Comparison of ENCODE assay signal across 8 cellular contexts in the genomic region with DNA sequence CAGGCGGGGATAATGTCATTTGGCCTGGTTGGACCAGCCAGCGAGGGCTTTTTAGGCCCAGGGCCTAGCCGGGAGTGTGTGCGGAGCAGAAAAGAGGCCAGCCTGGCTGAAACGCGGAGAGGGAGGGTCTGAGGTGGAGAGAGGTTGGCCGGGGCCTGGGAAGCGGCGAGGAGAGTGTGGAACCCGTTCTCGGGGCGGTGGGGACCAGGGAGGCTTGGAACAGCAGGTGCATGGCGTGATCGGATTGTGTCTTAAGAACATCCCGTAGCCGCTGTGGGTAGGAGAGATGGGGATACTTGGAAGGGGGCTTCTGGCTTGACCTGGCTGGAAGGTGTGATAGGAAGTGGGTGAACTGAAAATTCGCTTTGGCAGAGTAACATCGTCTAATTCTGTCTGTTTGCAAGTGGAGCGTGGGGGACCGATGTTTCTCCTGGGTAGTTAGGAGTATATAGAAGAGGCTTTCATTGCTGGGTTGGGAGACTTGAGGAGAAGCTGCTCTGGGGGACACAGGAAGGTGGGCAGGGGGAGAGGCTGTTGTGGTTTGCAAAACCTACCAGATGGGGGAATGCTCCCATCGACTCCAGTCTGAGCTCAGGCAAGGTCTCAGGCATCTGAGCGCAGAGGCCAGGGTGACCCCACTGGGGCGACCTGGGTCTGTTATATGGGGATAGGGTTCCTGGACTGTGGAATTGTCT. TPM values are rescaled to one million over a fixed set of nuclear protein-coding genes. Genes with fewer than 3 reads are reported as not detected.
DNase-seq lines count a peak whose midpoint lies in the region; ATAC-seq and TF ChIP-seq lines count a peak whose summit lies in the region.

No MANE protein-coding gene starts in this region.

- TF ChIP-seq CTCF in left ventricle myocardium inferior (IDR thresholded peaks at IDR 0.05; ENCODE audit: borderline replicate concordance): no peak

- peaks cover 26% of the 10 kb centered on the region for H3K4me1 ChIP-seq in left ventricle myocardium inferior

- H3K9ac ChIP-seq in SK-N-MC (ENCODE audit: insufficient read length): peak overlapping the region; percentile 82

- H3K4me1 Mint-ChIP-seq in activated CD4-positive, alpha-beta T cell treated with anti-CD3 and anti-CD28 coated beads for 36 hours: peaks cover 30% of the 10 kb centered on the region

- H3K36me3 Mint-ChIP-seq in activated CD4-positive, alpha-beta T cell treated with anti-CD3 and anti-CD28 coated beads for 36 hours (ENCODE audit: low read depth): peaks cover 8% of the 10 kb centered on the region

- no peaks in the 10 kb centered on the region for H3K27me3 Mint-ChIP-seq in activated CD4-positive, alpha-beta T cell treated with anti-CD3 and anti-CD28 coated beads for 36 hours

- H3K36me3 ChIP-seq in SK-N-MC (ENCODE audit: insufficient read depth, low read length) (no peaks in the 10 kb centered on the region), left ventricle myocardium inferior (no peaks in the 10 kb centered on the region)

- peak overlapping the region; percentile 83 for H3K4me3 Mint-ChIP-seq in activated CD4-positive, alpha-beta T cell treated with anti-CD3 and anti-CD28 coated beads for 36 hours

- no peak overlapping the region for H3K27ac ChIP-seq in SK-N-MC
- peak overlapping the region; percentile 82 for H3K27ac ChIP-seq in left ventricle myocardium inferior (replicated peaks)

- no peaks in the 10 kb centered on the region for H3K9me3 Mint-ChIP-seq in activated CD4-positive, alpha-beta T cell treated with anti-CD3 and anti-CD28 coated beads for 36 hours (ENCODE audit: low read depth)

- peak overlapping the region; percentile 94 for H3K27ac Mint-ChIP-seq in activated CD4-positive, alpha-beta T cell treated with anti-CD3 and anti-CD28 coated beads for 36 hours

- CTCF ChIA-PET in activated CD4-positive, alpha-beta T cell treated with anti-CD3 and anti-CD28 coated beads for 36 hours (lab: Charles Lee): interaction anchor here (0.5 to 1.5 kb wide), 6 partner anchors 16 to 371 kb away, joined by 3 to 6 read pairs (median 4); no protein-coding TSS in a partner anchor

- no peak for ATAC-seq in activated CD4-positive, alpha-beta T cell treated with anti-CD3 and anti-CD28 coated beads for 36 hours
- no peak for ATAC-seq in GM18519 (IDR thresholded peaks at IDR 0.05; ENCODE audit: low FRiP score, unreplicated experiment)

- POLR2A ChIA-PET in activated CD4-positive, alpha-beta T cell treated with anti-CD3 and anti-CD28 coated beads for 36 hours (lab: Charles Lee): interaction anchor here (0.6 to 1.6 kb wide), 4 partner anchors 9 to 266 kb away, joined by 3 to 6 read pairs (median 4); partner anchors contain the start of gene TIMM44

- intact Hi-C loops in activated CD4-positive, alpha-beta T cell treated with anti-CD3 and anti-CD28 coated beads for 36 hours (cut with DNase I, micrococcal nuclease): loop anchor here (1.0 to 10.0 kb wide), 10 partner anchors 16 to 382 kb away; partner anchors contain the start of genes NDUFA7 (in 1 of the 2), RAB11B (in 1 of the 2), RPS28 (in 1 of the 2) and SNAPC2 (in 1 of the 2)
- intact Hi-C loops in left ventricle myocardium inferior (cut with micrococcal nuclease): no loop called here

- peaks cover 20% of the 10 kb centered on the region for H3K27me3 ChIP-seq in left ventricle myocardium inferior (ENCODE audit: low read depth)

- DNase-seq in activated CD4-positive, alpha-beta T cell treated with anti-CD3 and anti-CD28 coated beads for 36 hours: no peak
- no peak for DNase-seq in activated CD4-positive, alpha-beta T cell treated with anti-CD3 and anti-CD28 coated beads for 4 hours
- DNase-seq in SK-N-MC (ENCODE audit: low read depth, low spot score) (no peak), left ventricle myocardium inferior (no peak), skeletal muscle cell (ENCODE audit: low read depth) (no peak), HuH-7 (ENCODE audit: low spot score) (no peak)
- no peak for DNase-seq in activated CD4-positive, alpha-beta T cell treated with anti-CD3 and anti-CD28 coated beads for 48 hours

- H3K9me3 ChIP-seq in SK-N-MC (ENCODE audit: low read depth, low read length): no peaks in the 10 kb centered on the region
- H3K9me3 ChIP-seq in left ventricle myocardium inferior (replicated peaks): no peaks in the 10 kb centered on the region

- H3K4me3 ChIP-seq in SK-N-MC: peak overlapping the region; percentile 88
- H3K4me3 ChIP-seq in left ventricle myocardium inferior: peak overlapping the region; percentile 89
- H3K4me3 ChIP-seq in skeletal muscle cell (ENCODE audit: low read depth, low read length): peak overlapping the region; percentile 49

RNA-seq across cellular contexts. Expression of gene CERS4, which starts 0.9 kb away (rescaled TPM):
- 10 to 100 TPM; 21.2 to 21.8 TPM for total RNA-seq in activated CD4-positive, alpha-beta T cell treated with anti-CD3 and anti-CD28 coated beads for 36 hours
- 16.5 TPM for total RNA-seq in left ventricle myocardium inferior
